Comparison of ENCODE assay signal across 8 cellular contexts in genomic region chr12:30795660-30796507, GRCh38. TPM values are rescaled to one million over a fixed set of nuclear protein-coding genes. Genes with fewer than 3 reads are reported as not detected.
DNase-seq lines count a peak whose midpoint lies in the region; ATAC-seq lines count a peak whose summit lies in the region.

No MANE protein-coding gene starts in this region.

- peak; percentile 90 for ATAC-seq in GM21737 (IDR thresholded peaks at IDR 0.05; ENCODE audit: unreplicated experiment)

- H3K36me3 Mint-ChIP-seq in IgD-negative memory B cell = no peaks in the 10 kb centered on the region

- no peaks in the 10 kb centered on the region for H3K9me3 Mint-ChIP-seq in IgD-negative memory B cell

- H3K4me3 Mint-ChIP-seq in IgD-negative memory B cell = peak overlapping the region; percentile 32 to 81 (median 72)

- no peaks in the 10 kb centered on the region for H3K9me3 ChIP-seq in ectodermal cell (ENCODE audit: control insufficient read depth, low read length)

- H3K27ac Mint-ChIP-seq in IgD-negative memory B cell = no peak overlapping the region

- H3K4me1 ChIP-seq in ectodermal cell (ENCODE audit: control insufficient read depth, insufficient read depth, low read length) = no peaks in the 10 kb centered on the region

- H3K27me3 Mint-ChIP-seq in IgD-negative memory B cell = peaks cover 24% of the 10 kb centered on the region

- peaks cover 34% of the 10 kb centered on the region for H3K27me3 ChIP-seq in ectodermal cell (ENCODE audit: control insufficient read depth, insufficient read depth, low read length, poor library complexity, severe bottlenecking)

- DNase-seq in GM03348 (ENCODE audit: low spot score) = peak; percentile 91
- peak; percentile 81 for DNase-seq in activated CD4-positive, alpha-beta T cell treated with anti-CD3 and anti-CD28 coated beads for 48 hours
- peak; percentile 59 to 87 for DNase-seq in lung microvascular endothelial cell (ENCODE audit: low read depth in 2 of 2)
- DNase-seq in stimulated activated CD8-positive, alpha-beta memory T cell treated with anti-CD3 and anti-CD28 coated beads, Interleukin-4, amount 100 ng/mL, for 48 hours = peak; percentile 87
- DNase-seq in NCI-H187 treated with DMSO at 0.1 percent for 48 hours (lab: John Stamatoyannopoulos, UW) = no peak

- peaks cover 5 to 7% (median 6%) of the 10 kb centered on the region in 3 donors for H3K4me1 Mint-ChIP-seq in IgD-negative memory B cell

- WGBS in ectodermal cell, 2 experiments = 1% methylated on average over 70 of the region's 70 CpGs

- H3K27ac ChIP-seq in ectodermal cell (ENCODE audit: insufficient read depth, low read depth, low read length, poor library complexity, severe bottlenecking) = no peak overlapping the region

- H3K36me3 ChIP-seq in ectodermal cell (ENCODE audit: control insufficient read depth, insufficient read depth, low read length) = no peaks in the 10 kb centered on the region

- peak overlapping the region; percentile 48 for H3K4me3 ChIP-seq in ectodermal cell (ENCODE audit: insufficient read depth, low read depth, low read length)

RNA-seq across cellular contexts. Expression of gene CAPRIN2, which starts 41.1 kb away (rescaled TPM):
- 14.6 TPM for polyA plus RNA-seq in IgD-negative memory B cell
- 36.0 TPM for polyA plus RNA-seq in ectodermal cell (2013, experiment 1 of 4)
- polyA plus RNA-seq in ectodermal cell (2013, experiment 2 of 4) = 33.7 TPM
- 39.6 TPM for polyA plus RNA-seq in ectodermal cell (2013, experiment 3 of 4)
- polyA plus RNA-seq in ectodermal cell (2013, experiment 4 of 4) = 44.7 TPM
- 7.8 and 9.5 TPM in 2 replicates for total RNA-seq in lung microvascular endothelial cell
